15 cellular contexts compared by ENCODE assay signal in genomic region chr4:104418313-104418712, GRCh38.
"Had no signal": no experiment of that assay in that cellular context is flagged by ENCODE, and none has a peak within 500 bp of the region (broad histone marks: within the 10 kb centered on the region; RNA-seq: fewer than 3 reads in every experiment).

No MANE protein-coding gene starts in this region.

- H3K36me3 ChIP-seq: cardiac muscle cell, gastroesophageal sphincter, neutrophil, tibial artery had no signal

- H3K4me3 ChIP-seq: cardiac muscle cell, gastroesophageal sphincter, tibial artery had no signal

- H3K36me3 Mint-ChIP-seq: activated naive CD4-positive, alpha-beta T cell treated with anti-CD3 and anti-CD28 coated beads, Interleukin-2, amount 10 ng/mL, durations not matched to agents 7 days and 5 days; natural killer cell; stimulated activated naive B cell treated with anti-CD40 and anti-IgM and Interleukin-4, amounts not matched to agents 10 μg/mL and 1 μg/mL and 100 μg/mL, for 72 hours had no signal

- H3K27me3 Mint-ChIP-seq: activated naive CD4-positive, alpha-beta T cell treated with anti-CD3 and anti-CD28 coated beads, Interleukin-2, amount 10 ng/mL, durations not matched to agents 7 days and 5 days; stimulated activated naive B cell treated with anti-CD40 and anti-IgM and Interleukin-4, amounts not matched to agents 10 μg/mL and 1 μg/mL and 100 μg/mL, for 72 hours had no signal

- H3K9me3 Mint-ChIP-seq: activated naive CD4-positive, alpha-beta T cell treated with anti-CD3 and anti-CD28 coated beads, Interleukin-2, amount 10 ng/mL, durations not matched to agents 7 days and 5 days; stimulated activated naive B cell treated with anti-CD40 and anti-IgM and Interleukin-4, amounts not matched to agents 10 μg/mL and 1 μg/mL and 100 μg/mL, for 72 hours; T-helper 2 cell treated with Interferon-gamma antibody and Interleukin-4, amounts not matched to agents 5 μg/mL and 100 μg/mL, for 36 hours had no signal

- FAIRE-seq: astrocyte, urothelium cell line had no signal

- H3K27ac Mint-ChIP-seq: activated naive CD4-positive, alpha-beta T cell treated with anti-CD3 and anti-CD28 coated beads, Interleukin-2, amount 10 ng/mL, durations not matched to agents 7 days and 5 days; natural killer cell; stimulated activated naive B cell treated with anti-CD40 and anti-IgM and Interleukin-4, amounts not matched to agents 10 μg/mL and 1 μg/mL and 100 μg/mL, for 72 hours; T-helper 2 cell treated with Interferon-gamma antibody and Interleukin-4, amounts not matched to agents 5 μg/mL and 100 μg/mL, for 36 hours had no signal

- DNase-seq: activated naive CD4-positive, alpha-beta T cell treated with anti-CD3 and anti-CD28 coated beads, Interleukin-2, amount 10 ng/mL, durations not matched to agents 7 days and 5 days; islet precursor cell; left ventricle myocardium superior; mesenchymal stem cell; natural killer cell; posterior cingulate gyrus; stimulated activated CD4-positive, alpha-beta T cell treated with anti-CD3 and anti-CD28 coated beads, Interleukin-2, amount 100 ng/mL, for 48 hours; stimulated activated naive B cell treated with anti-CD40 and anti-IgM and Interleukin-4, amounts not matched to agents 10 μg/mL and 1 μg/mL and 100 μg/mL, for 72 hours; tibial artery had no signal

- H3K27me3 ChIP-seq: cardiac muscle cell, gastroesophageal sphincter, neutrophil, tibial artery had no signal

- H3K4me1 Mint-ChIP-seq: activated naive CD4-positive, alpha-beta T cell treated with anti-CD3 and anti-CD28 coated beads, Interleukin-2, amount 10 ng/mL, durations not matched to agents 7 days and 5 days; natural killer cell; stimulated activated naive B cell treated with anti-CD40 and anti-IgM and Interleukin-4, amounts not matched to agents 10 μg/mL and 1 μg/mL and 100 μg/mL, for 72 hours had no signal

- ATAC-seq: gastroesophageal sphincter; left ventricle myocardium superior; natural killer cell; stimulated activated naive B cell treated with anti-CD40 and anti-IgM and Interleukin-4, amounts not matched to agents 10 μg/mL and 1 μg/mL and 100 μg/mL, for 72 hours had no signal

- H3K4me3 Mint-ChIP-seq: activated naive CD4-positive, alpha-beta T cell treated with anti-CD3 and anti-CD28 coated beads, Interleukin-2, amount 10 ng/mL, durations not matched to agents 7 days and 5 days; natural killer cell; stimulated activated naive B cell treated with anti-CD40 and anti-IgM and Interleukin-4, amounts not matched to agents 10 μg/mL and 1 μg/mL and 100 μg/mL, for 72 hours; T-helper 2 cell treated with Interferon-gamma antibody and Interleukin-4, amounts not matched to agents 5 μg/mL and 100 μg/mL, for 36 hours had no signal
